ENCODE assay signal across 22 cellular contexts in genomic region chrX:134184936-134185335, GRCh38. TPM values are rescaled to one million over a fixed set of nuclear protein-coding genes. Genes with fewer than 3 reads are reported as not detected.
DNase-seq lines count a peak whose midpoint lies in the region; FAIRE-seq and TF ChIP-seq lines count a peak whose summit lies in the region.
"Had no signal": no experiment of that assay in that cellular context is flagged by ENCODE, and none has a peak within 500 bp of the region (broad histone marks: within the 10 kb centered on the region; RNA-seq: fewer than 3 reads in every experiment).

No MANE protein-coding gene starts in this region.

- no peaks in the 10 kb centered on the region for H3K9me3 Mint-ChIP-seq in activated CD4-positive, alpha-beta memory T cell treated with anti-CD3 and anti-CD28 coated beads, Interleukin-2, amount 10 ng/mL, durations not matched to agents 7 days and 5 days
- H3K9me3 Mint-ChIP-seq in activated CD4-positive, alpha-beta memory T cell treated with anti-CD3 and anti-CD28 coated beads for 36 hours = no peaks in the 10 kb centered on the region
- H3K9me3 Mint-ChIP-seq in activated naive CD8-positive, alpha-beta T cell (ENCODE audit: low read depth) = no peaks in the 10 kb centered on the region
- H3K9me3 Mint-ChIP-seq in neural progenitor cell = no peaks in the 10 kb centered on the region
- H3K9me3 Mint-ChIP-seq: HFFc6 had no signal

- no peak overlapping the region for H3K4me2 ChIP-seq in neural progenitor cell

- H3K27me3 ChIP-seq in neural progenitor cell = no peaks in the 10 kb centered on the region

- peaks cover 6% of the 10 kb centered on the region for H3K27me3 Mint-ChIP-seq in activated CD4-positive, alpha-beta memory T cell treated with anti-CD3 and anti-CD28 coated beads, Interleukin-2, amount 10 ng/mL, durations not matched to agents 7 days and 5 days
- peaks cover 6% of the 10 kb centered on the region for H3K27me3 Mint-ChIP-seq in activated CD4-positive, alpha-beta memory T cell treated with anti-CD3 and anti-CD28 coated beads for 36 hours
- H3K27me3 Mint-ChIP-seq in activated naive CD8-positive, alpha-beta T cell = peaks cover 3% of the 10 kb centered on the region
- peaks cover 5% of the 10 kb centered on the region for H3K27me3 Mint-ChIP-seq in neural progenitor cell (ENCODE audit: insufficient read depth, low read depth)

- no peak overlapping the region for H3K4me3 ChIP-seq in neural progenitor cell

- intact Hi-C loops in activated CD4-positive, alpha-beta memory T cell treated with anti-CD3 and anti-CD28 coated beads for 36 hours (cut with micrococcal nuclease) = no loop called here

- DNase-seq in activated CD4-positive, alpha-beta memory T cell treated with anti-CD3 and anti-CD28 coated beads, Interleukin-2, amount 10 ng/mL, durations not matched to agents 7 days and 5 days = no peak
- DNase-seq in activated CD4-positive, alpha-beta memory T cell treated with anti-CD3 and anti-CD28 coated beads for 36 hours = no peak
- DNase-seq in MV-4-11 (lab: John Stamatoyannopoulos, UW) (peak; percentile 24), neural progenitor cell (ENCODE audit: low spot score) (no peak), GM10248 (ENCODE audit: extremely low spot score) (no peak), HTR-8/SVneo (ENCODE audit: insufficient read length, low spot score) (no peak), ACHN (no peak)
- DNase-seq: AML-193, DMS 273 treated with DMSO at 0.1 percent for 48 hours, GF-D8, HFFc6, Kasumi-1, MM.1S, NCI-H1930, NCI-H2171 treated with DMSO at 0.1 percent for 48 hours, NCI-H446 treated with DMSO at 0.1 percent for 48 hours, RPMI8226, SIG-M5 had no signal

- H3K9ac ChIP-seq in neural progenitor cell = no peak overlapping the region

- H3K36me3 Mint-ChIP-seq in activated CD4-positive, alpha-beta memory T cell treated with anti-CD3 and anti-CD28 coated beads, Interleukin-2, amount 10 ng/mL, durations not matched to agents 7 days and 5 days (ENCODE audit: low read depth) = peaks cover 8% of the 10 kb centered on the region
- H3K36me3 Mint-ChIP-seq in activated CD4-positive, alpha-beta memory T cell treated with anti-CD3 and anti-CD28 coated beads for 36 hours = no peaks in the 10 kb centered on the region
- no peaks in the 10 kb centered on the region for H3K36me3 Mint-ChIP-seq in activated naive CD8-positive, alpha-beta T cell
- no peaks in the 10 kb centered on the region for H3K36me3 Mint-ChIP-seq in neural progenitor cell
- H3K36me3 Mint-ChIP-seq: CD14-positive monocyte had no signal

- no peaks in the 10 kb centered on the region for H3K36me3 ChIP-seq in neural progenitor cell

- H3K27ac Mint-ChIP-seq in activated CD4-positive, alpha-beta memory T cell treated with anti-CD3 and anti-CD28 coated beads, Interleukin-2, amount 10 ng/mL, durations not matched to agents 7 days and 5 days = peak overlapping the region; percentile 54
- no peak overlapping the region for H3K27ac Mint-ChIP-seq in activated CD4-positive, alpha-beta memory T cell treated with anti-CD3 and anti-CD28 coated beads for 36 hours
- no peak overlapping the region for H3K27ac Mint-ChIP-seq in activated naive CD8-positive, alpha-beta T cell
- H3K27ac Mint-ChIP-seq in neural progenitor cell = peak overlapping the region; percentile 91
- H3K27ac Mint-ChIP-seq: CD14-positive monocyte, HFFc6 had no signal

- H2AFZ ChIP-seq in neural progenitor cell (replicated peaks) = no peak overlapping the region

- TF ChIP-seq CTCF in neural progenitor cell (IDR thresholded peaks at IDR 0.05) (no peak), GM10248 (IDR thresholded peaks at IDR 0.05; ENCODE audit: control extremely low read depth, extremely low read depth, low read depth, missing control alignments) (no peak)

- POLR2A ChIA-PET in activated CD4-positive, alpha-beta memory T cell treated with anti-CD3 and anti-CD28 coated beads, Interleukin-2, amount 10 ng/mL, durations not matched to agents 7 days and 5 days (lab: Charles Lee) = interaction anchor here (1.5 to 5.3 kb wide), 2 partner anchors 12 to 23 kb away, joined by 3 to 113 read pairs; no protein-coding TSS in a partner anchor
- POLR2A ChIA-PET in activated CD4-positive, alpha-beta memory T cell treated with anti-CD3 and anti-CD28 coated beads for 36 hours (lab: Charles Lee) = no interaction called here
- POLR2A ChIA-PET in GM10248 (lab: Yijun Ruan, JAX) = no interaction called here

- peaks cover 3% of the 10 kb centered on the region for H3K9me3 ChIP-seq in neural progenitor cell (ENCODE audit: low read depth)

- CTCF ChIA-PET in activated CD4-positive, alpha-beta memory T cell treated with anti-CD3 and anti-CD28 coated beads, Interleukin-2, amount 10 ng/mL, durations not matched to agents 7 days and 5 days (lab: Charles Lee) = interaction anchor here (1.6 kb wide), 1 partner anchor 11 kb away, joined by 4 read pairs; no protein-coding TSS in a partner anchor
- CTCF ChIA-PET in activated CD4-positive, alpha-beta memory T cell treated with anti-CD3 and anti-CD28 coated beads for 36 hours (lab: Charles Lee) = interaction anchor here (0.6 to 1.4 kb wide), 2 partner anchors 10 to 13 kb away, joined by 3 to 5 read pairs; no protein-coding TSS in a partner anchor
- CTCF ChIA-PET in GM10248 (lab: Yijun Ruan, JAX) = interaction anchor here (1.6 kb wide), 1 partner anchor 14 kb away, joined by 3 read pairs; no protein-coding TSS in a partner anchor

- no peak for FAIRE-seq in HTR-8/SVneo (lab: Jason Lieb, UNC)
- FAIRE-seq: H54 had no signal

- no peaks in the 10 kb centered on the region for H4K20me1 ChIP-seq in neural progenitor cell (ENCODE audit: low read depth)

- H3K4me1 ChIP-seq in neural progenitor cell = peaks cover 45% of the 10 kb centered on the region

- H3K4me3 Mint-ChIP-seq in activated CD4-positive, alpha-beta memory T cell treated with anti-CD3 and anti-CD28 coated beads, Interleukin-2, amount 10 ng/mL, durations not matched to agents 7 days and 5 days = no peak overlapping the region
- H3K4me3 Mint-ChIP-seq in activated CD4-positive, alpha-beta memory T cell treated with anti-CD3 and anti-CD28 coated beads for 36 hours = no peak overlapping the region
- peak overlapping the region; percentile 20 for H3K4me3 Mint-ChIP-seq in activated naive CD8-positive, alpha-beta T cell
- H3K4me3 Mint-ChIP-seq in neural progenitor cell = no peak overlapping the region
- H3K4me3 Mint-ChIP-seq: CD14-positive monocyte, HFFc6 had no signal

- H3K27ac ChIP-seq in neural progenitor cell = no peak overlapping the region

- peaks cover 33% of the 10 kb centered on the region for H3K4me1 Mint-ChIP-seq in activated CD4-positive, alpha-beta memory T cell treated with anti-CD3 and anti-CD28 coated beads, Interleukin-2, amount 10 ng/mL, durations not matched to agents 7 days and 5 days
- peaks cover 13% of the 10 kb centered on the region for H3K4me1 Mint-ChIP-seq in activated CD4-positive, alpha-beta memory T cell treated with anti-CD3 and anti-CD28 coated beads for 36 hours (ENCODE audit: low read depth)
- peaks cover 27% of the 10 kb centered on the region for H3K4me1 Mint-ChIP-seq in activated naive CD8-positive, alpha-beta T cell (ENCODE audit: low read depth)
- peaks cover 74% of the 10 kb centered on the region for H3K4me1 Mint-ChIP-seq in neural progenitor cell

- peaks cover 35% of the 10 kb centered on the region for H3F3A ChIP-seq in neural progenitor cell (ENCODE audit: low read depth)

- H3K79me2 ChIP-seq in neural progenitor cell (ENCODE audit: low read depth) = no peaks in the 10 kb centered on the region

- in situ Hi-C loops in ACHN (cut with HindIII; ENCODE audit: low pct_ligation_motif_present, low pct_unique_long_range_greater_than_20kb, low sequenced_read_pairs) = no loop called here

RNA-seq across cellular contexts. Expression of gene CCDC160, which starts 52.0 kb away (rescaled TPM):
- not detected for total RNA-seq in activated CD4-positive, alpha-beta memory T cell treated with anti-CD3 and anti-CD28 coated beads, Interleukin-2, amount 10 ng/mL, durations not matched to agents 7 days and 5 days
- not detected for total RNA-seq in activated CD4-positive, alpha-beta memory T cell treated with anti-CD3 and anti-CD28 coated beads for 36 hours
- 18.4 and 21.6 TPM in 2 replicates for total RNA-seq in neural progenitor cell (ENCODE audit: low replicate concordance)
- total RNA-seq: Daoy, HFFc6 had no signal

Comparison
In these comparisons a context has a peak if more than half of its experiments do, and no peak if none do; other contexts are left out.
1. H3K27ac Mint-ChIP-seq: peak in activated CD4-positive, alpha-beta memory T cell treated with anti-CD3 and anti-CD28 coated beads, Interleukin-2, amount 10 ng/mL, durations not matched to agents 7 days and 5 days (single experiment) and neural progenitor cell (single experiment); none in activated CD4-positive, alpha-beta memory T cell treated with anti-CD3 and anti-CD28 coated beads for 36 hours (single experiment) and activated naive CD8-positive, alpha-beta T cell (single experiment).
2. RNA of gene CCDC160, which starts 52.0 kb away (total RNA-seq): 18.4 to 21.6 TPM in neural progenitor cell; not detected in activated CD4-positive, alpha-beta memory T cell treated with anti-CD3 and anti-CD28 coated beads, Interleukin-2, amount 10 ng/mL, durations not matched to agents 7 days and 5 days and not detected in activated CD4-positive, alpha-beta memory T cell treated with anti-CD3 and anti-CD28 coated beads for 36 hours; every median in the first group is over 10 times any median in the second.